In the genomic region with DNA sequence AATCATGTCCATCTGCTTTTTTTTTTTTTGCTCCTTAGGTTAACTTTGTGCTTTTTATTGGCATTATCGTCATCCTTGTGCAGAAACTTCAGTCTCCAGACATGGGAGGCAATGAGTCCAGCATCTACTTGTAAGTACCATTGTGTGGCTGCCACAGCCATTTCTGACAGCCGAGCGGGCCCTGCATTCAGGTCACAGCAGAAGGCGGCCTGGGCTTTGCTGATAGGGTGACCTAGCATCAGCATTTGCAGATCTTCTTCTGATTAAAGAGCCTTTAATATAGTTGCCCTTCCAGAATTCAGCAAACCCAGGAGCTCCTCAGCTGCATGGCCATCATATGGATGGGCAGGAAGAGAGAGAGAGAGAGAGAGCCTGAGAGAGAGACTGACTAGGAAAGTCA, we compare ENCODE assay signal across 32 cellular contexts. TPM values are rescaled to one million over a fixed set of nuclear protein-coding genes. Genes with fewer than 3 reads are reported as not detected.
"Had no signal": no experiment of that assay in that cellular context is flagged by ENCODE, and none has a peak within 500 bp of the region (broad histone marks: within the 10 kb centered on the region; RNA-seq: fewer than 3 reads in every experiment).

No MANE protein-coding gene starts in this region.

- H3K9me3 Mint-ChIP-seq: mesothelial cell of epicardium; nephron; neural crest cell; stimulated activated memory B cell treated with anti-CD40 and anti-IgM and Interleukin-4, amounts not matched to agents 10 μg/mL and 1 μg/mL and 100 μg/mL, for 72 hours; stimulated activated naive CD8-positive, alpha-beta T cell treated with anti-CD3 and anti-CD28 coated beads, Interleukin-15, amount 100 ng/mL, for 72 hours; type B pancreatic cell had no signal

- H3K27ac ChIP-seq: heart left ventricle, lower lobe of right lung, neutrophil, parathyroid adenoma, sigmoid colon, tibial nerve had no signal

- H3K36me3 ChIP-seq: heart left ventricle, lower lobe of right lung, neutrophil, sigmoid colon, tibial nerve had no signal

- DNase-seq: glutamatergic neuron; hypothalamus; kidney glomerular epithelial cell; left cardiac atrium; lower lobe of right lung; mammary epithelial cell; mesenchymal stem cell; naive B cell; occipital lobe; retina; right cardiac atrium; small intestine; stimulated activated CD4-positive, alpha-beta T cell treated with anti-CD3 and anti-CD28 coated beads, Interleukin-1b, Interleukin-23, amount 100 ng/mL, for 48 hours; stimulated activated CD4-positive, alpha-beta T cell treated with anti-CD3 and anti-CD28 coated beads, Interleukin-2, amount 100 ng/mL, for 48 hours; stimulated activated CD4-positive, alpha-beta T cell treated with anti-CD3 and anti-CD28 coated beads, Interleukin-4, amount 100 ng/mL, for 4 hours; stimulated activated CD8-positive, alpha-beta memory T cell treated with anti-CD3 and anti-CD28 coated beads, Interleukin-4, amount 100 ng/mL, for 48 hours; stimulated activated naive CD4-positive, alpha-beta T cell treated with Interleukin-2 at 50 U/mL for 16 hours; stimulated activated naive CD8-positive, alpha-beta T cell treated with anti-CD3 and anti-CD28 coated beads, Interleukin-15, amount 100 ng/mL, for 72 hours; substantia nigra had no signal

- H3K4me3 Mint-ChIP-seq: mesothelial cell of epicardium; naive B cell; nephron; stimulated activated memory B cell treated with anti-CD40 and anti-IgM and Interleukin-4, amounts not matched to agents 10 μg/mL and 1 μg/mL and 100 μg/mL, for 72 hours; stimulated activated naive CD8-positive, alpha-beta T cell treated with anti-CD3 and anti-CD28 coated beads, Interleukin-15, amount 100 ng/mL, for 72 hours; type B pancreatic cell had no signal

- H2AFZ ChIP-seq: parathyroid adenoma had no signal

- ATAC-seq: heart left ventricle; left cardiac atrium; left lobe of liver; lower lobe of right lung; right cardiac atrium; stimulated activated memory B cell treated with anti-CD40 and anti-IgM and Interleukin-4, amounts not matched to agents 10 μg/mL and 1 μg/mL and 100 μg/mL, for 72 hours; stimulated activated naive CD8-positive, alpha-beta T cell treated with anti-CD3 and anti-CD28 coated beads, Interleukin-15, amount 100 ng/mL, for 72 hours had no signal

- H3K9me3 ChIP-seq: heart left ventricle, lower lobe of right lung, neutrophil, sigmoid colon, tibial nerve had no signal

- H3K4me1 Mint-ChIP-seq: mesothelial cell of epicardium; naive B cell; nephron; stimulated activated memory B cell treated with anti-CD40 and anti-IgM and Interleukin-4, amounts not matched to agents 10 μg/mL and 1 μg/mL and 100 μg/mL, for 72 hours; stimulated activated naive CD8-positive, alpha-beta T cell treated with anti-CD3 and anti-CD28 coated beads, Interleukin-15, amount 100 ng/mL, for 72 hours had no signal

- H3K4me3 ChIP-seq: heart left ventricle, lower lobe of right lung, sigmoid colon, tibial nerve had no signal

- H3K4me1 ChIP-seq: heart left ventricle, lower lobe of right lung, parathyroid adenoma, sigmoid colon, tibial nerve had no signal

- H3K79me2 ChIP-seq: parathyroid adenoma had no signal

- H3K36me3 Mint-ChIP-seq: mesothelial cell of epicardium; naive B cell; stimulated activated memory B cell treated with anti-CD40 and anti-IgM and Interleukin-4, amounts not matched to agents 10 μg/mL and 1 μg/mL and 100 μg/mL, for 72 hours; type B pancreatic cell had no signal

- H3K9ac ChIP-seq: parathyroid adenoma had no signal

- H3K27me3 ChIP-seq: neutrophil, sigmoid colon had no signal

- H3K27ac Mint-ChIP-seq: mesothelial cell of epicardium; naive B cell; nephron; progenitor cell of endocrine pancreas; stimulated activated memory B cell treated with anti-CD40 and anti-IgM and Interleukin-4, amounts not matched to agents 10 μg/mL and 1 μg/mL and 100 μg/mL, for 72 hours; stimulated activated naive CD8-positive, alpha-beta T cell treated with anti-CD3 and anti-CD28 coated beads, Interleukin-15, amount 100 ng/mL, for 72 hours; type B pancreatic cell had no signal

RNA-seq across cellular contexts. Expression of a gene that starts 40.5 kb away (rescaled TPM):
- total RNA-seq: mammary epithelial cell, osteocyte, progenitor cell of endocrine pancreas had no signal
- polyA plus RNA-seq: mammary epithelial cell had no signal
